1 cellular context compared by ENCODE assay signal in the genomic region with DNA sequence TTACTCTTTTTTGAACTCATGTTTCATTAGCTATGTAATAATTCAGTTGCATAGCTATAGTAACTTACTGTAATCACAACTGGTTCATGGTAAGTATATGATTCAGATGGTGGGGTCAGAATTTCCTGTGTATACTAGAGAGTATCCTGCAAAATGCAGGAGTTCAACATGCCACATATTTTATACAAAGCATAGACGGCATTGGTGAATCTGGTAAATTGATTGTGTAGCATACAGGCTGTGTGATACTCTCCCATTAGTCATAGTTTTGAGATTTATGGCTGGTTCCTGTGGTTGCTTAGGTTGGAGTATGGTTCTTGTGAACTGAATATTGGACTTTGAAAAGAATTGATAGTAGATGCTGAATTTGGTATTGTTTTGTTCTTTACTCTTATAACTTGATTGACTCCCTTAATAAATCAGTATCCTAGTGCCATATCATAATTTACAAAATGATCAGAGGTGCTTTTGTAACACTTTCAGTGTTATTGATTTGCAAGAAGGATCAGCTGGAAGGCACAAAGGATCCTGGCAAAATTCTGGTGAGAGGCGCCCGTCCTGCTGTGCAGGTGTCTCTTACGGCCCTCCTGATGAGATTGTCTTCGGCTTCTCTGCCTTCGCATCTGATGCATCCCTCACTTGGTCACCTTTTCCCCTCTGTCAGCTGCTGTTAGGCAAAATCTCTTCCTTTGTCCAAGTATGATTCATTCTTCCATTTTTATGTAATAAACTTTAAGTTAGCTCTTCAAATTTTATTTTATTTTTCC.
TF ChIP-seq lines count a peak whose summit lies in the region.

No MANE protein-coding gene starts in this region.

TF ChIP-seq in IMR-90, 13 proteins besides CTCF, POLR2A, EP300 and RAD21:
- TF ChIP-seq BHLHE40 (IDR thresholded peaks at IDR 0.05; ENCODE audit: low read depth, low read length), result no peak
- TF ChIP-seq, protein P1, sequence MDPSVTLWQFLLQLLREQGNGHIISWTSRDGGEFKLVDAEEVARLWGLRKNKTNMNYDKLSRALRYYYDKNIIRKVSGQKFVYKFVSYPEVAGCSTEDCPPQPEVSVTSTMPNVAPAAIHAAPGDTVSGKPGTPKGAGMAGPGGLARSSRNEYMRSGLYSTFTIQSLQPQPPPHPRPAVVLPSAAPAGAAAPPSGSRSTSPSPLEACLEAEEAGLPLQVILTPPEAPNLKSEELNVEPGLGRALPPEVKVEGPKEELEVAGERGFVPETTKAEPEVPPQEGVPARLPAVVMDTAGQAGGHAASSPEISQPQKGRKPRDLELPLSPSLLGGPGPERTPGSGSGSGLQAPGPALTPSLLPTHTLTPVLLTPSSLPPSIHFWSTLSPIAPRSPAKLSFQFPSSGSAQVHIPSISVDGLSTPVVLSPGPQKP (IDR thresholded peaks at IDR 0.05; ENCODE audit: borderline replicate concordance, low read depth, low read length), result no peak
- no peak for TF ChIP-seq MAZ (IDR thresholded peaks at IDR 0.05; ENCODE audit: borderline replicate concordance, low read depth, low read length)
- TF ChIP-seq MAFK (IDR thresholded peaks at IDR 0.05; ENCODE audit: low read depth, low read length), result no peak
- TF ChIP-seq CHD1 (IDR thresholded peaks at IDR 0.05; ENCODE audit: low read depth, low read length), result no peak
- TF ChIP-seq FOS (IDR thresholded peaks at IDR 0.05; ENCODE audit: low read depth, low read length), result no peak
- TF ChIP-seq MXI1 (IDR thresholded peaks at IDR 0.05; ENCODE audit: borderline replicate concordance, low read depth, low read length), result no peak
- no peak for TF ChIP-seq CEBPB (IDR thresholded peaks at IDR 0.05; ENCODE audit: low read depth, low read length)
- no peak for TF ChIP-seq RCOR1 (IDR thresholded peaks at IDR 0.05; ENCODE audit: insufficient replicate concordance, low read length)
TF ChIP-seq in IMR-90: peak in this region for 0.
